In genomic region chr19:15810335-15810734, GRCh38 we compare ENCODE assay signal across 12 cellular contexts. TPM values are rescaled to one million over a fixed set of nuclear protein-coding genes. Genes with fewer than 3 reads are reported as not detected.
DNase-seq lines count a peak whose midpoint lies in the region; ATAC-seq, FAIRE-seq and TF ChIP-seq lines count a peak whose summit lies in the region.
"Had no signal": no experiment of that assay in that cellular context is flagged by ENCODE, and none has a peak within 500 bp of the region (broad histone marks: within the 10 kb centered on the region; RNA-seq: fewer than 3 reads in every experiment).

No MANE protein-coding gene starts in this region.

- H3K4me2 ChIP-seq in MM.1S (ENCODE audit: low read depth, low read length) = peak overlapping the region; percentile 24; the same call in 1 of the 2 replicates

- H3K27ac ChIP-seq in MM.1S (ENCODE audit: low read length) (no peak overlapping the region), VCaP (peak overlapping the region; percentile 62)
- H3K27ac ChIP-seq: skin epidermis had no signal

- TF ChIP-seq CTCF in MM.1S (IDR thresholded peaks at IDR 0.05; ENCODE audit: low read length) (no peak), VCaP (conservative IDR thresholded peaks at IDR 0.05) (peak; percentile 88), mucosa of descending colon (IDR thresholded peaks at IDR 0.05) (peak; percentile 19)

- H2AFZ ChIP-seq in MM.1S (ENCODE audit: low read length) = no peak overlapping the region

- no peaks in the 10 kb centered on the region for H3K79me2 ChIP-seq in MM.1S (ENCODE audit: low read length)

- H3K9me2 ChIP-seq in MM.1S (replicated peaks; ENCODE audit: insufficient read depth, low read length) = no peaks in the 10 kb centered on the region

- H3K4me1 ChIP-seq in MM.1S (ENCODE audit: low read length) (no peaks in the 10 kb centered on the region), mucosa of descending colon (ENCODE audit: low read depth) (no peaks in the 10 kb centered on the region)

- no peak for FAIRE-seq in frontal cortex (lab: Jason Lieb, UNC)

- intact Hi-C loops in mucosa of descending colon (cut with DNase I, micrococcal nuclease) (no loop called here), posterior vena cava (cut with DNase I) (no loop called here)

- no peaks in the 10 kb centered on the region for H4K20me1 ChIP-seq in MM.1S (ENCODE audit: insufficient read depth, low read length)

- no peaks in the 10 kb centered on the region for H3K9me3 ChIP-seq in MM.1S (replicated peaks; ENCODE audit: insufficient read depth, low read length)
- no peaks in the 10 kb centered on the region for H3K9me3 ChIP-seq in mucosa of descending colon

- H3K4me3 ChIP-seq in MM.1S (ENCODE audit: low read length) (no peak overlapping the region), mucosa of descending colon (no peak overlapping the region)
- H3K4me3 ChIP-seq: skin epidermis had no signal

- no peaks in the 10 kb centered on the region for H3F3A ChIP-seq in MM.1S (ENCODE audit: insufficient read depth, low read length)

- H3K36me3 ChIP-seq in MM.1S (replicated peaks; ENCODE audit: insufficient read depth, low read length) (no peaks in the 10 kb centered on the region), mucosa of descending colon (ENCODE audit: low read depth) (no peaks in the 10 kb centered on the region)

- DNase-seq in ELR (ENCODE audit: low read depth) (peak; percentile 28), MM.1S (no peak), mucosa of descending colon (peak in 2 of 3 donors; percentile 41 to 68), NCI-H1436 treated with DMSO at 0.1 percent for 48 hours (lab: John Stamatoyannopoulos, UW) (no peak), C1 segment of cervical spinal cord (lab: John Stamatoyannopoulos, UW) (no peak), posterior vena cava (ENCODE audit: low spot score) (no peak), frontal cortex (ENCODE audit: low spot score in 2 of 2) (no peak)
- DNase-seq: NCI-H2029 had no signal

- peak; percentile 87 for ATAC-seq in mucosa of descending colon

- peaks cover 52% of the 10 kb centered on the region for H3K27me3 ChIP-seq in MM.1S (replicated peaks; ENCODE audit: insufficient read depth, low read length)

- no peak overlapping the region for H3K9ac ChIP-seq in MM.1S (ENCODE audit: low read length)

RNA-seq across cellular contexts. Expression of gene OR10H1, which starts 5.1 kb away (rescaled TPM):
- total RNA-seq in mucosa of descending colon (under 1 TPM; 0.06 to 0.07 (median 0.06) TPM), posterior vena cava (under 1 TPM; 0.05 to 0.09 TPM), frontal cortex (not detected)
- total RNA-seq: fibroblast of villous mesenchyme; T-helper 2 cell treated with Interferon-gamma antibody and Interleukin-4, amounts not matched to agents 100 ng/mL and 5 ng/mL, for 36 hours had no signal

RNA-seq across cellular contexts. Expression of gene OR10H5, which starts 22.9 kb away (rescaled TPM):
- total RNA-seq in mucosa of descending colon (not detected), posterior vena cava (not detected), frontal cortex (under 0.01 TPM)
- total RNA-seq: fibroblast of villous mesenchyme; T-helper 2 cell treated with Interferon-gamma antibody and Interleukin-4, amounts not matched to agents 100 ng/mL and 5 ng/mL, for 36 hours had no signal

Comparison
In these comparisons a context has a peak if more than half of its experiments do, and no peak if none do; other contexts are left out.
1. DNase-seq: peak in ELR (single experiment) and mucosa of descending colon (2 of 3); none in MM.1S (single experiment), NCI-H1436 treated with DMSO at 0.1 percent for 48 hours (single experiment), C1 segment of cervical spinal cord (0 of 14), posterior vena cava (single experiment) and frontal cortex (0 of 2).